30 cellular contexts compared by ENCODE assay signal in the genomic region with DNA sequence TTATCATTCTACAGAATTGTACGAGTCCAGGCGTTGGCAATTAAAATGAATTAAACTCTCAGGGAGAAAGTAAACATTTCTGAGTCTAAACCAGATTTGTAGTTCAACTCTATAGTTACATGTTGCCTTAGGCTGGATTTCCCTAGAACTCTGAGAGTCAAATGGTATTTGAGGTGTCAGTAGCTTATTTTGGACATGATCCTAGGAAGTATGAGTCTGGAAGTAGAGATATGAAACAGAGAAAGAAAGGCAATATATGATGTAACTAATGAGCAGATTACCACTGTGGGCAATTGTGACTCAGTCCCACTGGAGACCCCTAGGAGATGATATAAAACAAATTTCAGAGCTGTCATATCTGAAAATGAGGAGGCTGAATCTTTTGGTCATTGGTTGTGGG.
"Had no signal": no experiment of that assay in that cellular context is flagged by ENCODE, and none has a peak within 500 bp of the region (broad histone marks: within the 10 kb centered on the region; RNA-seq: fewer than 3 reads in every experiment).

No MANE protein-coding gene starts in this region.

- H2AFZ ChIP-seq: parathyroid adenoma had no signal

- H3K27ac ChIP-seq: brain microvascular endothelial cell, heart right ventricle, left lung, lower lobe of right lung, parathyroid adenoma, right atrium auricular region, transverse colon, VCaP had no signal

- H3K4me3 ChIP-seq: heart right ventricle, left lung, lower lobe of right lung, right atrium auricular region, transverse colon had no signal

- H3K9me3 Mint-ChIP-seq: activated naive CD4-positive, alpha-beta T cell treated with anti-CD3 and anti-CD28 coated beads, Interleukin-2, amount 50 U/mL, for 24 hours; activated T-cell treated with anti-CD3 and anti-CD28 coated beads, Interleukin-2, amount 50 U/mL, for 24 hours; endodermal cell; neural crest cell; T-helper 1 cell treated with Interleukin-12 subunit alpha and Interleukin-12 subunit beta and Interleukin-4 antibody, amounts not matched to agents 30 μg/mL and 1 μg/mL, for 36 hours had no signal

- H3K9me3 ChIP-seq: lower lobe of right lung, transverse colon had no signal

- H3K4me1 ChIP-seq: heart right ventricle, left lung, lower lobe of right lung, parathyroid adenoma, right atrium auricular region, transverse colon had no signal

- H3K4me1 Mint-ChIP-seq: activated naive CD4-positive, alpha-beta T cell treated with anti-CD3 and anti-CD28 coated beads, Interleukin-2, amount 50 U/mL, for 24 hours; naive thymus-derived CD8-positive, alpha-beta T cell; neural crest cell had no signal

- H3K79me2 ChIP-seq: parathyroid adenoma had no signal

- H3K27ac Mint-ChIP-seq: activated naive CD4-positive, alpha-beta T cell treated with anti-CD3 and anti-CD28 coated beads, Interleukin-2, amount 50 U/mL, for 24 hours; activated T-cell treated with anti-CD3 and anti-CD28 coated beads, Interleukin-2, amount 50 U/mL, for 24 hours; dendritic cell treated with granulocyte-macrophage colony-stimulating factor and Interleukin-4, amounts not matched to agents 40 ng/mL and 50 ng/mL, for 4 days; endodermal cell; naive thymus-derived CD8-positive, alpha-beta T cell; T-helper 1 cell treated with Interleukin-12 subunit alpha and Interleukin-12 subunit beta and Interleukin-4 antibody, amounts not matched to agents 30 μg/mL and 1 μg/mL, for 36 hours had no signal

- H3K27me3 ChIP-seq: brain microvascular endothelial cell, heart right ventricle, left lung, right atrium auricular region, transverse colon had no signal

- H3K27me3 Mint-ChIP-seq: dendritic cell treated with granulocyte-macrophage colony-stimulating factor and Interleukin-4, amounts not matched to agents 40 ng/mL and 50 ng/mL, for 4 days had no signal

- H3K4me3 Mint-ChIP-seq: activated naive CD4-positive, alpha-beta T cell treated with anti-CD3 and anti-CD28 coated beads, Interleukin-2, amount 50 U/mL, for 24 hours; activated T-cell treated with anti-CD3 and anti-CD28 coated beads, Interleukin-2, amount 50 U/mL, for 24 hours; dendritic cell treated with granulocyte-macrophage colony-stimulating factor and Interleukin-4, amounts not matched to agents 40 ng/mL and 50 ng/mL, for 4 days; endodermal cell; naive thymus-derived CD8-positive, alpha-beta T cell; neural crest cell; T-helper 1 cell treated with Interleukin-12 subunit alpha and Interleukin-12 subunit beta and Interleukin-4 antibody, amounts not matched to agents 30 μg/mL and 1 μg/mL, for 36 hours had no signal

- FAIRE-seq: islet of Langerhans, TTC549 had no signal

- DNase-seq: activated CD4-positive, alpha-beta T cell treated with anti-CD3 and anti-CD28 coated beads for 48 hours; activated CD4-positive, alpha-beta T cell treated with anti-CD3 and anti-CD28 coated beads, Interleukin-2, amount 50 U/mL, for 48 hours; activated CD8-positive, alpha-beta memory T cell treated with anti-CD3 and anti-CD28 coated beads for 24 hours; activated gamma-delta T cell treated with Interleukin-2 at 50 U/mL for 16 hours; activated T-cell treated with anti-CD3 and anti-CD28 coated beads, Interleukin-2, amount 50 U/mL, for 24 hours; anterior cingulate cortex; brain microvascular endothelial cell; central memory CD4-positive, alpha-beta T cell; endodermal cell; foreskin melanocyte; heart right ventricle; left lung; lower lobe of right lung; mesenchymal stem cell; naive thymus-derived CD8-positive, alpha-beta T cell; nucleus accumbens; stimulated activated CD4-positive, alpha-beta T cell treated with anti-CD3 and anti-CD28 coated beads, Interleukin-15, amount 100 ng/mL, for 24 hours; stimulated activated CD4-positive, alpha-beta T cell treated with anti-CD3 and anti-CD28 coated beads, Interleukin-2, amount 100 ng/mL, for 24 hours; stimulated activated naive CD4-positive, alpha-beta T cell; T-helper 9 cell; transverse colon had no signal

- H3K36me3 Mint-ChIP-seq: activated naive CD4-positive, alpha-beta T cell treated with anti-CD3 and anti-CD28 coated beads, Interleukin-2, amount 50 U/mL, for 24 hours; naive thymus-derived CD8-positive, alpha-beta T cell had no signal

- H3K9ac ChIP-seq: parathyroid adenoma had no signal

- H3K36me3 ChIP-seq: brain microvascular endothelial cell, heart right ventricle, left lung, lower lobe of right lung, right atrium auricular region, transverse colon had no signal
